In genomic region chr5:31853398-31854135, GRCh38 we compare ENCODE assay signal across 9 cellular contexts.
DNase-seq lines count a peak whose midpoint lies in the region; ATAC-seq, FAIRE-seq and TF ChIP-seq lines count a peak whose summit lies in the region.
"Had no signal": no experiment of that assay in that cellular context is flagged by ENCODE, and none has a peak within 500 bp of the region (broad histone marks: within the 10 kb centered on the region; RNA-seq: fewer than 3 reads in every experiment).

No MANE protein-coding gene starts in this region.

- H3K27ac Mint-ChIP-seq in astrocyte (ENCODE audit: unreplicated experiment) = no peak overlapping the region

- DNase-seq in astrocyte (ENCODE audit: low read depth) (no peak), iPS-NIHi7 (ENCODE audit: extremely low spot score) (peak; percentile 50), NCI-H1694 (lab: John Stamatoyannopoulos, UW) (no peak)
- no peak for DNase-seq in stimulated activated CD4-positive, alpha-beta T cell treated with anti-CD3 and anti-CD28 coated beads, Interleukin-12 subunit alpha, Interleukin-12 subunit beta, amount 100 ng/mL, for 4 hours
- DNase-seq in stimulated activated CD4-positive, alpha-beta T cell treated with anti-CD3 and anti-CD28 coated beads, Interleukin-4, amount 100 ng/mL, for 4 hours = no peak

- peaks cover 7% of the 10 kb centered on the region for H3K36me3 Mint-ChIP-seq in astrocyte (ENCODE audit: low read depth, unreplicated experiment)

- no peaks in the 10 kb centered on the region for H3K27me3 ChIP-seq in HUES64 (ENCODE audit: insufficient read depth, low read length)
- no peaks in the 10 kb centered on the region for H3K27me3 ChIP-seq in astrocyte (ENCODE audit: insufficient read depth, low read length)
- peaks cover 4 to 23% (median 11%) of the 10 kb centered on the region in 3 donors for H3K27me3 ChIP-seq in skeletal muscle tissue (ENCODE audit: control insufficient read depth in 3 of 3, insufficient read depth in 3 of 3, low read length in 3 of 3)

- H3K9me3 ChIP-seq in HUES64 (ENCODE audit: insufficient read depth, low read depth, low read length) (no peaks in the 10 kb centered on the region), astrocyte (ENCODE audit: insufficient read depth, low read depth, low read length) (no peaks in the 10 kb centered on the region), skeletal muscle tissue (ENCODE audit: control insufficient read depth in 3 of 3, low read length in 3 of 3) (no peaks in the 10 kb centered on the region)

- H3K4me1 ChIP-seq in HUES64 (ENCODE audit: insufficient read depth, low read length) = peaks cover 22% of the 10 kb centered on the region
- peaks cover 21% of the 10 kb centered on the region for H3K4me1 ChIP-seq in astrocyte (ENCODE audit: insufficient read depth, low read length)
- peaks cover 0 to 17% (median 15%) of the 10 kb centered on the region in 3 donors for H3K4me1 ChIP-seq in skeletal muscle tissue (ENCODE audit: control insufficient read depth in 3 of 3, insufficient read depth in 3 of 3, low read length in 3 of 3)

- H3K36me3 ChIP-seq in HUES64 (ENCODE audit: insufficient read depth, low read length) (no peaks in the 10 kb centered on the region), astrocyte (ENCODE audit: insufficient read depth, low read length) (no peaks in the 10 kb centered on the region), skeletal muscle tissue (ENCODE audit: control insufficient read depth in 3 of 3, insufficient read depth in 3 of 3, low read length in 3 of 3) (no peaks in the 10 kb centered on the region)

- no peak overlapping the region for H3K9ac ChIP-seq in HUES64 (ENCODE audit: low read depth, low read length)
- no peak overlapping the region for H3K9ac ChIP-seq in astrocyte (ENCODE audit: low read length)
- H3K9ac ChIP-seq in skeletal muscle tissue (ENCODE audit: low read depth in 1 of 3, low read length in 3 of 3) = peak overlapping the region in 1 of 3 donors; percentile 8

- TF ChIP-seq CTCF in astrocyte (IDR thresholded peaks at IDR 0.05; ENCODE audit: insufficient read depth, low read depth, low read length) = no peak

- peaks cover 3% of the 10 kb centered on the region for H3K9me3 Mint-ChIP-seq in astrocyte (ENCODE audit: unreplicated experiment)

- no peaks in the 10 kb centered on the region for H3K27me3 Mint-ChIP-seq in astrocyte (ENCODE audit: low read depth, unreplicated experiment)

- H2AFZ ChIP-seq in astrocyte (ENCODE audit: low read depth, low read length) = peak overlapping the region; percentile 95

- H3K27ac ChIP-seq in HUES64 (ENCODE audit: low read depth, low read length) (peak overlapping the region; percentile 89; the same call in 1 of the 2 replicates), astrocyte (ENCODE audit: low read depth, low read length) (no peak overlapping the region), skeletal muscle tissue (ENCODE audit: low read depth, low read length) (peak overlapping the region; percentile 20)

- no peaks in the 10 kb centered on the region for H4K20me1 ChIP-seq in astrocyte (ENCODE audit: insufficient read depth, low read length)

- H3K4me3 Mint-ChIP-seq in astrocyte (ENCODE audit: unreplicated experiment) = peak overlapping the region; percentile 95

- peak overlapping the region; percentile 70 for H3K4me3 ChIP-seq in HUES64 (ENCODE audit: low read length)
- H3K4me3 ChIP-seq in astrocyte (ENCODE audit: insufficient read depth, low read depth, low read length) = no peak overlapping the region
- H3K4me3 ChIP-seq in skeletal muscle tissue (ENCODE audit: low read length in 3 of 3) = peak overlapping the region in 1 of 3 donors; percentile 77

- H3K79me2 ChIP-seq in astrocyte (ENCODE audit: insufficient read depth, low read length) = no peaks in the 10 kb centered on the region

- no peak for ATAC-seq in HG03439 (IDR thresholded peaks at IDR 0.05; ENCODE audit: unreplicated experiment)

- peak overlapping the region; percentile 100 for H3K4me2 ChIP-seq in astrocyte (ENCODE audit: low read length)

- H3K4me1 Mint-ChIP-seq in astrocyte (ENCODE audit: low read depth, unreplicated experiment) = peaks cover 10% of the 10 kb centered on the region

- no peak for FAIRE-seq in astrocyte (lab: Jason Lieb, UNC)
- FAIRE-seq: frontal cortex had no signal

- WGBS in HUES64 = 63% methylated on average over 7 of the region's 8 CpGs
